ENCODE assay signal across 17 cellular contexts in genomic region chr7:156783864-156784263, GRCh38.
DNase-seq lines count a peak whose midpoint lies in the region; ATAC-seq, FAIRE-seq and TF ChIP-seq lines count a peak whose summit lies in the region.
"Had no signal": no experiment of that assay in that cellular context is flagged by ENCODE, and none has a peak within 500 bp of the region (broad histone marks: within the 10 kb centered on the region; RNA-seq: fewer than 3 reads in every experiment).

No MANE protein-coding gene starts in this region.

- no peaks in the 10 kb centered on the region for H3K79me2 ChIP-seq in K562 (ENCODE audit: control insufficient read depth, insufficient read depth, low read length)
- no peaks in the 10 kb centered on the region for H3K79me2 ChIP-seq in osteoblast (ENCODE audit: insufficient read depth, low read length)

- H3K27ac ChIP-seq in IMR-90 (ENCODE audit: insufficient read depth, low read length) (no peak overlapping the region), K562 (ENCODE audit: extremely low read depth, low read depth, low read length) (no peak overlapping the region; the same call in 2 of the 3 replicates), osteoblast (ENCODE audit: low read depth, low read length) (no peak overlapping the region), stomach (no peak overlapping the region)
- H3K27ac ChIP-seq: C4-2B, RWPE1, SJCRH30 had no signal

- no peak overlapping the region for H3K56ac ChIP-seq in IMR-90 (ENCODE audit: extremely low read depth, insufficient read depth, low read length)

- no peak overlapping the region for H4K8ac ChIP-seq in IMR-90 (ENCODE audit: low read depth in 2 of 2, low read length in 2 of 2)

- peak overlapping the region; percentile 27; the same call in 1 of the 2 replicates for H3K18ac ChIP-seq in IMR-90 (ENCODE audit: low read depth, low read length)

- no peak overlapping the region for H3K23ac ChIP-seq in IMR-90 (ENCODE audit: low read depth, low read length)

- no peaks in the 10 kb centered on the region for H4K20me1 ChIP-seq in IMR-90 (ENCODE audit: insufficient read depth, low read length)
- H4K20me1 ChIP-seq in K562 (replicated peaks; ENCODE audit: control insufficient read depth, insufficient read depth, low read length) = no peaks in the 10 kb centered on the region
- H4K20me1 ChIP-seq in osteoblast (ENCODE audit: insufficient read depth, low read length) = no peaks in the 10 kb centered on the region

- no peak overlapping the region for H3K4me2 ChIP-seq in IMR-90 (ENCODE audit: low read depth, low read length)
- H3K4me2 ChIP-seq in K562 (ENCODE audit: insufficient read depth, low read length) = no peak overlapping the region
- no peak overlapping the region for H3K4me2 ChIP-seq in osteoblast (ENCODE audit: insufficient read depth, low read length)

- no peak overlapping the region for H2BK120ac ChIP-seq in IMR-90 (ENCODE audit: low read depth, low read length)

- H2BK5ac ChIP-seq in IMR-90 (ENCODE audit: low read depth, low read length, poor library complexity, severe bottlenecking) = no peak overlapping the region

- TF ChIP-seq RAD21 in IMR-90 (IDR thresholded peaks at IDR 0.05; ENCODE audit: low read length) (no peak), K562 (CRISPR knock-in tag; conservative IDR thresholded peaks at IDR 0.05 in 1 of 2, IDR thresholded peaks at IDR 0.05 in 1 of 2) (no peak)

- H2AK9ac ChIP-seq in IMR-90 (replicated peaks; ENCODE audit: low read depth, low read length, poor library complexity) = no peak overlapping the region

- H3K4me1 ChIP-seq in IMR-90 (ENCODE audit: control insufficient read depth, insufficient read depth, low read length) = no peaks in the 10 kb centered on the region
- H3K4me1 ChIP-seq in K562 (replicated peaks in 1 of 2; ENCODE audit: control insufficient read depth in 2 of 2, insufficient read depth in 2 of 2, low read length in 2 of 2) = peaks cover 0 to 8% of the 10 kb centered on the region in 2 experiments; a peak in 3 of 5 replicates
- H3K4me1 ChIP-seq in osteoblast (ENCODE audit: insufficient read depth, low read length) = no peaks in the 10 kb centered on the region
- H3K4me1 ChIP-seq in stomach = no peaks in the 10 kb centered on the region
- H3K4me1 ChIP-seq: HAP-1, SJCRH30 had no signal

- CTCF ChIA-PET in IMR-90 (lab: Yijun Ruan, JAX) (no interaction called here), K562 (lab: Yijun Ruan, JAX; ENCODE audit: low intra/inter-chr PET ratio) (no interaction called here)

- H2AFZ ChIP-seq in IMR-90 (replicated peaks; ENCODE audit: low read length, poor library complexity) = no peak overlapping the region
- H2AFZ ChIP-seq in K562 (ENCODE audit: low read depth, low read length) = no peak overlapping the region
- H2AFZ ChIP-seq in osteoblast (ENCODE audit: low read length) = no peak overlapping the region

- TF ChIP-seq EP300 in K562 (IDR thresholded peaks at IDR 0.05; ENCODE audit: low read length) (no peak), stomach (IDR thresholded peaks at IDR 0.05) (no peak)

- no peak overlapping the region for H2BK20ac ChIP-seq in IMR-90 (ENCODE audit: low read depth, low read length)

- no peaks in the 10 kb centered on the region for H3K9me3 ChIP-seq in IMR-90 (ENCODE audit: control insufficient read depth, insufficient read depth, low read length)
- no peaks in the 10 kb centered on the region for H3K9me3 ChIP-seq in K562 (replicated peaks; ENCODE audit: control insufficient read depth, insufficient read depth, low read depth, low read length)
- H3K9me3 ChIP-seq in osteoblast (ENCODE audit: low read depth, low read length) = no peaks in the 10 kb centered on the region
- no peaks in the 10 kb centered on the region for H3K9me3 ChIP-seq in stomach
- H3K9me3 ChIP-seq: HAP-1, SJCRH30 had no signal

- H3K27me3 ChIP-seq in IMR-90 (ENCODE audit: control insufficient read depth, insufficient read depth, low read length) (no peaks in the 10 kb centered on the region), K562 (ENCODE audit: control insufficient read depth in 2 of 2, insufficient read depth in 2 of 2, low read length in 2 of 2) (no peaks in the 10 kb centered on the region), osteoblast (ENCODE audit: insufficient read depth, low read length) (no peaks in the 10 kb centered on the region), stomach (no peaks in the 10 kb centered on the region)
- H3K27me3 ChIP-seq: SJCRH30 had no signal

- FAIRE-seq in K562 (lab: Jason Lieb, UNC) = no peak

- WGBS in IMR-90 (ENCODE audit: extremely low coverage in 2 of 2, insufficient read length in 1 of 2), 2 experiments = no CpG with 5 or more reads among the region's 4 CpGs
- WGBS in K562 (ENCODE audit: insufficient coverage, low coverage, missing lambda C conversion rate) = 95% methylated on average over 4 of the region's 4 CpGs
- 91 to 98% (median 97%) methylated on average over 4 of the region's 4 CpGs for WGBS in stomach, 5 donors

- BruUV-seq in IMR-90 (replicated peaks; lab: Mats Ljungman, UMichigan) (no TSS peak), K562 (replicated peaks; lab: Mats Ljungman, UMichigan) (no TSS peak)

- no peak overlapping the region for H3K14ac ChIP-seq in IMR-90 (replicated peaks; ENCODE audit: low read depth, low read length)

- no peak overlapping the region for H3K4ac ChIP-seq in IMR-90 (ENCODE audit: low read depth, low read length)

- no peak overlapping the region for H4K5ac ChIP-seq in IMR-90 (ENCODE audit: low read depth, low read length)

- H3K9me1 ChIP-seq in IMR-90 (ENCODE audit: insufficient read depth, low read length) (no peaks in the 10 kb centered on the region; the same call in 1 of the 2 replicates), K562 (ENCODE audit: control insufficient read depth, insufficient read depth, low read length) (no peaks in the 10 kb centered on the region)

- DNase-seq in IMR-90 (peak; percentile 41), K562 (ENCODE audit: extremely low read depth in 1 of 4, low spot score in 3 of 4) (no peak), osteoblast (ENCODE audit: insufficient read length, low spot score, missing footprints) (peak; percentile 32), stomach (no peak), NCI-H2227 treated with DMSO at 0.1 percent for 48 hours (lab: John Stamatoyannopoulos, UW) (no peak), NCI-H146 treated with DMSO at 0.1 percent for 48 hours (lab: John Stamatoyannopoulos, UW; ENCODE audit: unreplicated experiment) (no peak)
- DNase-seq: KBM-7, NCI-H1436, NCI-H2029 treated with DMSO at 0.1 percent for 48 hours, NCI-H510A, NCI-H82, PC-3, SJCRH30 had no signal

- dilution Hi-C loops in IMR-90 (cut with HindIII; ENCODE audit: low sequenced_read_pairs, unreplicated experiment) = no loop called here

- H3K79me1 ChIP-seq in IMR-90 (ENCODE audit: low read depth in 1 of 2, low read length in 2 of 2) = no peaks in the 10 kb centered on the region

- TF ChIP-seq CTCF in IMR-90 (conservative IDR thresholded peaks at IDR 0.05; ENCODE audit: low read depth, low read length) (no peak), K562 (IDR thresholded peaks at IDR 0.05 in 2 of 3, conservative IDR thresholded peaks at IDR 0.05 in 1 of 3; ENCODE audit: insufficient read depth in 2 of 3, low read depth in 1 of 3, low read length in 3 of 3) (no peak), osteoblast (IDR thresholded peaks at IDR 0.05; ENCODE audit: extremely low read depth, low read depth, low read length) (no peak), stomach (IDR thresholded peaks at IDR 0.05) (no peak)

- no peaks in the 10 kb centered on the region for H3K36me3 ChIP-seq in IMR-90 (ENCODE audit: control insufficient read depth, insufficient read depth, low read length)
- peaks cover 20% of the 10 kb centered on the region for H3K36me3 ChIP-seq in K562 (ENCODE audit: control insufficient read depth, insufficient read depth, low read length)
- H3K36me3 ChIP-seq in osteoblast (ENCODE audit: insufficient read depth, low read length) = no peaks in the 10 kb centered on the region
- peaks cover 0 to 9% (median 3%) of the 10 kb centered on the region in 4 donors for H3K36me3 ChIP-seq in stomach
- H3K36me3 ChIP-seq: HAP-1, SJCRH30 had no signal

- H3K4me3 ChIP-seq in IMR-90 (ENCODE audit: insufficient read depth, low read depth, low read length) (no peak overlapping the region), K562 (no peak overlapping the region), osteoblast (ENCODE audit: insufficient read depth, low read length) (no peak overlapping the region), stomach (no peak overlapping the region)
- H3K4me3 ChIP-seq: HAP-1, SJCRH30 had no signal

- no peak overlapping the region for H2AK5ac ChIP-seq in IMR-90 (ENCODE audit: low read depth, low read length)

- TF ChIP-seq POLR2A in IMR-90 (IDR thresholded peaks at IDR 0.05; ENCODE audit: low read depth, low read length) (no peak), K562 (conservative IDR thresholded peaks at IDR 0.05) (no peak), stomach (IDR thresholded peaks at IDR 0.05) (no peak)

- in situ Hi-C loops in IMR-90 (cut with MboI; ENCODE audit: low sequenced_read_pairs) (no loop called here), K562 (cut with MboI) (no loop called here)

- H2BK15ac ChIP-seq in IMR-90 (ENCODE audit: low read depth, low read length) = no peak overlapping the region

- H3K9ac ChIP-seq in IMR-90 (ENCODE audit: low read depth, low read length) = no peak overlapping the region
- H3K9ac ChIP-seq in K562 (ENCODE audit: insufficient read depth in 1 of 2, low read depth in 2 of 2, low read length in 2 of 2) = no peak overlapping the region

- no peak overlapping the region for H4K91ac ChIP-seq in IMR-90 (ENCODE audit: insufficient read depth, low read depth, low read length)

- intact Hi-C loops in IMR-90 (cut with micrococcal nuclease) = no loop called here
- intact Hi-C loops in K562 (cut with micrococcal nuclease) = no loop called here
- intact Hi-C loops in stomach (cut with DNase I; ENCODE audit: low total_unique reads) = no loop called here

- POLR2A ChIA-PET in IMR-90 (lab: Charles Lee; ENCODE audit: unreplicated experiment) = no interaction called here
- POLR2A ChIA-PET in K562 (lab: Yijun Ruan, JAX) = no interaction called here

- ATAC-seq in GM21529 (IDR thresholded peaks at IDR 0.05; ENCODE audit: unreplicated experiment) = peak; percentile 25
- ATAC-seq in IMR-90 (ENCODE audit: low read depth) = peak; percentile 67
- peak; percentile 63; the same call in 2 of the 3 replicates for ATAC-seq in K562
- ATAC-seq: PC-3 had no signal

TF ChIP-seq in IMR-90, 13 proteins besides CTCF, POLR2A, EP300 and RAD21:
- peak; percentile 74 for TF ChIP-seq NFE2L2 (IDR thresholded peaks at IDR 0.05; ENCODE audit: low read depth, low read length)
- TF ChIP-seq BHLHE40 (IDR thresholded peaks at IDR 0.05; ENCODE audit: low read depth, low read length) = no peak

TF ChIP-seq in K562, 482 proteins besides CTCF, POLR2A, EP300 and RAD21 (continues in another document):
- peak; percentile 80 for TF ChIP-seq MAFG (tag; conservative IDR thresholded peaks at IDR 0.05)

Comparison
In these comparisons a context has a peak if more than half of its experiments do, and no peak if none do; other contexts are left out.
1. DNase-seq: peak in IMR-90 (single experiment) and osteoblast (single experiment); none in K562 (0 of 4), stomach (single experiment), NCI-H2227 treated with DMSO at 0.1 percent for 48 hours (single experiment) and NCI-H146 treated with DMSO at 0.1 percent for 48 hours (single experiment).
2. Peak in every context shown above with its lines, with median percentiles within 50 percentile points of each other: ATAC-seq.